ENCODE assay signal across 8 cellular contexts in the genomic region with DNA sequence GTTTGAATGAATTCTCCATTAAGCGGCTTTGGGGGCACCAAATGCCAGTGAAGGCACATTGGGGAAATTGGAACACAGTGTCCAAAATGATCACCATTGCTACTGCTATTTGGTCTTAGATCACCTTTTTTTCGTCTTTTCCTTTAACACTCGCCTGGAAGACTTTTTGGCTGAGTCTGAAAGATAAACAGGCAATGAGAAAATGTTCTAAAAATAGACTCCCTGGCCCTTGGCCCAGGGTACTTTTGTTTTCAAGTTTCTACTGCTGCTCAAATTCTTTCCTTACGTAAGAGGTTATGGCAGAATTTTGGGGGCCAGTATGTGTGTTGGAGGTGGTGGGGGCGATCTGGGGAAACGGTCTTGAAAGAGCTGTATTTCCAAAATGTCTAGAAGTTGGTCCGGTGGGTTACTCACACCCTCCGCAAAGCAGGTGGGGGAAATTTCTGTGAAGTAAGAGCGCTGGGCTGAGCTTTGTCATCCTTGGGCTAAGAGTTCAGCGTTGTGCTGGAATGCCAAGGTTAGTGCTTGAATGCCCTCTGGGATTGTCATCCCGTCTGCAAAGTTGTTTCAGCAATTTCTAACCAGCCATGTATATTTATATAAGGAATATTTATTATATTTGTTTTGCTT. TPM values are rescaled to one million over a fixed set of nuclear protein-coding genes. Genes with fewer than 3 reads are reported as not detected.
A peak's percentile ranks its signal among the peaks of the same experiment; 100 is the strongest.
DNase-seq lines count a peak whose midpoint lies in the region; ATAC-seq and TF ChIP-seq lines count a peak whose summit lies in the region.

No MANE protein-coding gene starts in this region.

- H3K4me1 Mint-ChIP-seq in IgD-negative memory B cell = peaks cover 24 to 27% (median 27%) of the 10 kb centered on the region in 3 donors
- H3K4me1 Mint-ChIP-seq in MCF 10A (ENCODE audit: insufficient read depth, unreplicated experiment) = peaks cover 36% of the 10 kb centered on the region

- peak overlapping the region; percentile 99 to 100 (median 99) for H3K4me3 Mint-ChIP-seq in IgD-negative memory B cell
- H3K4me3 Mint-ChIP-seq in MCF 10A (ENCODE audit: unreplicated experiment) = peak overlapping the region; percentile 80

- TF ChIP-seq CTCF in AG04450 (IDR thresholded peaks at IDR 0.05; ENCODE audit: low read depth, low read length) (no peak), MCF 10A (IDR thresholded peaks at IDR 0.05; ENCODE audit: unreplicated experiment) (no peak)

- peaks cover 4% of the 10 kb centered on the region; the same call in 1 of the 2 replicates for H3K9me3 ChIP-seq in AG04450 (ENCODE audit: control insufficient read depth, insufficient read depth, low read length)

- H3K4me3 ChIP-seq in AG04450 (ENCODE audit: low read depth, low read length) = peak overlapping the region; percentile 87

- DNase-seq in AG04450 (ENCODE audit: low read depth, low spot score) (no peak), MCF 10A (ENCODE audit: unreplicated experiment) (peak; percentile 78), left kidney (ENCODE audit: low read depth, low spot score) (peak; percentile 52), substantia nigra (lab: John Stamatoyannopoulos, UW) (peak in 4 of 49 donors; percentile 12 to 49 (median 40)), T-helper 9 cell (no peak)

- peak overlapping the region; percentile 0 to 99 (median 98) for H3K27ac Mint-ChIP-seq in IgD-negative memory B cell
- H3K27ac Mint-ChIP-seq in MCF 10A (ENCODE audit: low read depth, unreplicated experiment) = peak overlapping the region; percentile 97

- no TSS peak for BruUV-seq in MCF 10A (replicated peaks; lab: Mats Ljungman, UMichigan)

- ATAC-seq in GM19463 (IDR thresholded peaks at IDR 0.05; ENCODE audit: unreplicated experiment) (no peak), GM18867 (IDR thresholded peaks at IDR 0.05; ENCODE audit: unreplicated experiment) (no peak)

- peak overlapping the region; percentile 99 for H3K27ac ChIP-seq in AG04450 (ENCODE audit: low read depth, low read length)
- peak overlapping the region; percentile 47 for H3K27ac ChIP-seq in substantia nigra (ENCODE audit: low read depth, low read length, poor library complexity, severe bottlenecking)

- peaks cover 1% of the 10 kb centered on the region for H3K27me3 Mint-ChIP-seq in IgD-negative memory B cell
- no peaks in the 10 kb centered on the region for H3K27me3 Mint-ChIP-seq in MCF 10A (ENCODE audit: insufficient read depth, unreplicated experiment)

- H3K36me3 Mint-ChIP-seq in IgD-negative memory B cell (no peaks in the 10 kb centered on the region), MCF 10A (ENCODE audit: insufficient read depth, unreplicated experiment) (peaks cover 6% of the 10 kb centered on the region)

- CTCF ChIA-PET in AG04450 (lab: Charles Lee) = interaction anchor here (1.8 to 7.3 kb wide), 3 partner anchors 39 to 65 kb away, joined by 5 to 99 read pairs (median 37); no protein-coding TSS in a partner anchor
- CTCF ChIA-PET in MCF 10A (lab: Yijun Ruan, JAX) = interaction anchor here (2.0 to 6.6 kb wide), 8 partner anchors 8 to 65 kb away, joined by 8 to 46 read pairs (median 23); no protein-coding TSS in a partner anchor

- H3K9me3 Mint-ChIP-seq in IgD-negative memory B cell (no peaks in the 10 kb centered on the region), MCF 10A (ENCODE audit: unreplicated experiment) (no peaks in the 10 kb centered on the region)

- intact Hi-C loops in MCF 10A (cut with micrococcal nuclease) = loop anchor here (1.0 to 10.0 kb wide), 3 partner anchors 10 to 455 kb away; no protein-coding TSS in a partner anchor

- H3K27me3 ChIP-seq in AG04450 (ENCODE audit: control insufficient read depth, insufficient read depth, low read length) = no peaks in the 10 kb centered on the region

- POLR2A ChIA-PET in AG04450 (lab: Yijun Ruan, JAX) = interaction anchor here (1.3 kb wide), 1 partner anchor 30 kb away, joined by 4 read pairs; no protein-coding TSS in a partner anchor
- POLR2A ChIA-PET in MCF 10A (lab: Yijun Ruan, JAX) = interaction anchor here (0.7 to 6.9 kb wide), 16 partner anchors 9 to 86 kb away, joined by 3 to 146 read pairs (median 10); partner anchors contain the start of genes CFAP58 and GSTO1

RNA-seq across cellular contexts. Expression of gene ITPRIP, which starts 1.3 kb away (rescaled TPM):
- 18.8 and 22.9 TPM in 2 replicates for polyA plus RNA-seq in AG04450 (2011; rRNA removed)
- 22.2 and 25.4 TPM in 2 replicates for polyA minus RNA-seq in AG04450 (2011; rRNA and poly(A)+ RNA removed)
- 22.8 TPM for polyA plus RNA-seq in IgD-negative memory B cell
- total RNA-seq in MCF 10A (2022) = 29.4 and 29.8 TPM in 2 replicates

RNA-seq across cellular contexts. Expression of gene CFAP58, which starts 14.0 kb away (rescaled TPM):
- 0.35 and 0.51 TPM in 2 replicates for polyA plus RNA-seq in AG04450 (2011; rRNA removed)
- polyA minus RNA-seq in AG04450 (2011; rRNA and poly(A)+ RNA removed) = 0.35 and 0.78 TPM in 2 replicates
- polyA plus RNA-seq in IgD-negative memory B cell = not detected
- 0.89 and 1.1 TPM in 2 replicates for total RNA-seq in MCF 10A (2022)

Comparison
In these comparisons a context has a peak if more than half of its experiments do, and no peak if none do; other contexts are left out.
1. DNase-seq: peak in MCF 10A (single experiment) and left kidney (single experiment); none in AG04450 (single experiment) and T-helper 9 cell (single experiment).